In the genomic region with DNA sequence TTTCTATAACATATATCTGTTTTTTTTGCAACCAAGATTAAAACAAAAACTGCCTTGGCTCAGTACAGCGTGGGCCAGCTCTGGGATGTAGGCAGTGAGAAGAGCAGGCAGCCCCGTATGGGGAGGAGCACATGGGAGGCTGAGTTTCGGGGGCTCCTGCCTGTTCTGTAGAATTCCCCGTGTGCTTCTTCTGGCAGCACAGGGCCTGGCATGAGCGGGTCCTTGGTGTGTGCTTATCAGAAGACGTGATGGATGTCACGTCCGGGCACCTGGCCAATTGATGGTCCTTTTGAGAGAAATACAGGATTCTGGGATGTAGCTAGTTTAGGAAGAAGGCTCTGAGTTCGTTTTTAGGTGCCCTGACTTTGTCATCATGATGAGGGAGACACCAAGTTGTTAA, we compare ENCODE assay signal across 1 cellular context.
TF ChIP-seq lines count a peak whose summit lies in the region.

No MANE protein-coding gene starts in this region.

TF ChIP-seq in SK-N-SH, 30 proteins besides CTCF, POLR2A, EP300 and RAD21:
- TF ChIP-seq ZBTB33 (IDR thresholded peaks at IDR 0.05; ENCODE audit: borderline replicate concordance, low read depth) = no peak
- no peak for TF ChIP-seq REST (IDR thresholded peaks at IDR 0.05; ENCODE audit: low read depth, low read length)
- no peak for TF ChIP-seq GABPA (IDR thresholded peaks at IDR 0.05; ENCODE audit: low read depth)
- no peak for TF ChIP-seq MEF2A (IDR thresholded peaks at IDR 0.05; ENCODE audit: borderline replicate concordance, low read depth)
- TF ChIP-seq, protein P1, sequence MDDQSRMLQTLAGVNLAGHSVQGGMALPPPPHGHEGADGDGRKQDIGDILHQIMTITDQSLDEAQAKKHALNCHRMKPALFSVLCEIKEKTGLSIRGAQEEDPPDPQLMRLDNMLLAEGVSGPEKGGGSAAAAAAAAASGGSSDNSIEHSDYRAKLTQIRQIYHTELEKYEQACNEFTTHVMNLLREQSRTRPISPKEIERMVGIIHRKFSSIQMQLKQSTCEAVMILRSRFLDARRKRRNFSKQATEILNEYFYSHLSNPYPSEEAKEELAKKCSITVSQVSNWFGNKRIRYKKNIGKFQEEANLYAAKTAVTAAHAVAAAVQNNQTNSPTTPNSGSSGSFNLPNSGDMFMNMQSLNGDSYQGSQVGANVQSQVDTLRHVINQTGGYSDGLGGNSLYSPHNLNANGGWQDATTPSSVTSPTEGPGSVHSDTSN (IDR thresholded peaks at IDR 0.05) = no peak
- TF ChIP-seq EZH2phosphoT487 (IDR thresholded peaks at IDR 0.05; ENCODE audit: borderline replicate concordance, low read depth) = no peak
- no peak for TF ChIP-seq SIN3A (IDR thresholded peaks at IDR 0.05; ENCODE audit: borderline replicate concordance, low read depth, low read length)
- TF ChIP-seq NRF1 (IDR thresholded peaks at IDR 0.05; ENCODE audit: low read depth, low read length) = no peak
- no peak for TF ChIP-seq MAX (IDR thresholded peaks at IDR 0.05; ENCODE audit: low read depth)
- no peak for TF ChIP-seq MXI1 (IDR thresholded peaks at IDR 0.05; ENCODE audit: low read depth, low read length)
- no peak for TF ChIP-seq USF1 (IDR thresholded peaks at IDR 0.05; ENCODE audit: borderline replicate concordance, low read depth)
- no peak for TF ChIP-seq FOXJ3 (CRISPR knock-in tag; IDR thresholded peaks at IDR 0.05)
TF ChIP-seq in SK-N-SH: peak in this region for 0.
